1 cellular context compared by ENCODE assay signal in genomic region chr1:51518033-51518729, GRCh38.
A peak's percentile ranks its signal among the peaks of the same experiment; 100 is the strongest.
TF ChIP-seq lines count a peak whose summit lies in the region.

No MANE protein-coding gene starts in this region.

TF ChIP-seq in H1, 55 proteins besides CTCF, POLR2A, EP300 and RAD21 (continued from another document):
- TF ChIP-seq SAP30 (IDR thresholded peaks at IDR 0.05; ENCODE audit: insufficient read depth, insufficient replicate concordance, low read length) (peak; percentile 93), SIN3A (conservative IDR thresholded peaks at IDR 0.05 in 1 of 2, IDR thresholded peaks at IDR 0.05 in 1 of 2; ENCODE audit: low read depth in 1 of 2, low read length in 2 of 2) (peak; percentile 56 to 58; a peak in 1 of 4 replicates), ASH2L (IDR thresholded peaks at IDR 0.05; ENCODE audit: low read length) (peak; percentile 56), YY1 (IDR thresholded peaks at IDR 0.05; ENCODE audit: low read depth, low read length) (peak; percentile 65; the same call in 1 of the 2 replicates), TBP (IDR thresholded peaks at IDR 0.05; ENCODE audit: low read depth, low read length) (no peak)
